ENCODE assay signal across 1 cellular context in the genomic region with DNA sequence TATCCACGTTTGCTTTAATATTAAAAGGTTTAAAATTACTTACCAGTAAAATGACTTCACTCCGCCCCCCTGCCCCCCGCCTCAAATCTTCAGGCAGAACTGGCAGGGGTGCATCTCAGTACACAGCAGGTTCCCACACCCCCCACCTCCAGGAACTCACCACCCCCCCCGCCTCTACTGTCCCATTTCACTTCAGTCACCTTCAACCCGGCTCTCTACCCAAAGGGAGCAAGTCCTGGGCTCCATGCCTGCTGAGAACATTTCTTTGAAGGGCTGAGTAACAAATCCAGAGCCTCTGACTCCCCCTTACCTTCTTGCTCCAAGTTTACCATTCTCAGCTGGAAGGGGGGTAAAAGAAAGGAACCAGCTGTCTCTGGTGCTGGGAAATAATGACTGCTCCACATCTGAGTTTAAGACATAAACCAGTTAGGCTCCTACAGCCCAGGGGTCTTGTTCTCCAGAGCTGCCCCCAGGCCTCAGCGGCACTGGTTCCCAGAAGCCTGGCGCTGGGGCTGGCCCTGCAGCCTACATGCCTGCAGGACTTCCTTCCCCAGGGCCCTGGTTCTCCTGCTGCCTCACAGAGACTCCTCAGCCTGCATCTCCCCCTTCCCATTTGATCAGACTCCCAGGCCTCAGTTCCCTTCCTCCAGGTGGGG.
TF ChIP-seq lines count a peak whose summit lies in the region.

No MANE protein-coding gene starts in this region.

TF ChIP-seq in GM23338, 12 proteins besides CTCF, POLR2A, EP300 and RAD21 (continued from another document):
- TF ChIP-seq, protein P1, sequence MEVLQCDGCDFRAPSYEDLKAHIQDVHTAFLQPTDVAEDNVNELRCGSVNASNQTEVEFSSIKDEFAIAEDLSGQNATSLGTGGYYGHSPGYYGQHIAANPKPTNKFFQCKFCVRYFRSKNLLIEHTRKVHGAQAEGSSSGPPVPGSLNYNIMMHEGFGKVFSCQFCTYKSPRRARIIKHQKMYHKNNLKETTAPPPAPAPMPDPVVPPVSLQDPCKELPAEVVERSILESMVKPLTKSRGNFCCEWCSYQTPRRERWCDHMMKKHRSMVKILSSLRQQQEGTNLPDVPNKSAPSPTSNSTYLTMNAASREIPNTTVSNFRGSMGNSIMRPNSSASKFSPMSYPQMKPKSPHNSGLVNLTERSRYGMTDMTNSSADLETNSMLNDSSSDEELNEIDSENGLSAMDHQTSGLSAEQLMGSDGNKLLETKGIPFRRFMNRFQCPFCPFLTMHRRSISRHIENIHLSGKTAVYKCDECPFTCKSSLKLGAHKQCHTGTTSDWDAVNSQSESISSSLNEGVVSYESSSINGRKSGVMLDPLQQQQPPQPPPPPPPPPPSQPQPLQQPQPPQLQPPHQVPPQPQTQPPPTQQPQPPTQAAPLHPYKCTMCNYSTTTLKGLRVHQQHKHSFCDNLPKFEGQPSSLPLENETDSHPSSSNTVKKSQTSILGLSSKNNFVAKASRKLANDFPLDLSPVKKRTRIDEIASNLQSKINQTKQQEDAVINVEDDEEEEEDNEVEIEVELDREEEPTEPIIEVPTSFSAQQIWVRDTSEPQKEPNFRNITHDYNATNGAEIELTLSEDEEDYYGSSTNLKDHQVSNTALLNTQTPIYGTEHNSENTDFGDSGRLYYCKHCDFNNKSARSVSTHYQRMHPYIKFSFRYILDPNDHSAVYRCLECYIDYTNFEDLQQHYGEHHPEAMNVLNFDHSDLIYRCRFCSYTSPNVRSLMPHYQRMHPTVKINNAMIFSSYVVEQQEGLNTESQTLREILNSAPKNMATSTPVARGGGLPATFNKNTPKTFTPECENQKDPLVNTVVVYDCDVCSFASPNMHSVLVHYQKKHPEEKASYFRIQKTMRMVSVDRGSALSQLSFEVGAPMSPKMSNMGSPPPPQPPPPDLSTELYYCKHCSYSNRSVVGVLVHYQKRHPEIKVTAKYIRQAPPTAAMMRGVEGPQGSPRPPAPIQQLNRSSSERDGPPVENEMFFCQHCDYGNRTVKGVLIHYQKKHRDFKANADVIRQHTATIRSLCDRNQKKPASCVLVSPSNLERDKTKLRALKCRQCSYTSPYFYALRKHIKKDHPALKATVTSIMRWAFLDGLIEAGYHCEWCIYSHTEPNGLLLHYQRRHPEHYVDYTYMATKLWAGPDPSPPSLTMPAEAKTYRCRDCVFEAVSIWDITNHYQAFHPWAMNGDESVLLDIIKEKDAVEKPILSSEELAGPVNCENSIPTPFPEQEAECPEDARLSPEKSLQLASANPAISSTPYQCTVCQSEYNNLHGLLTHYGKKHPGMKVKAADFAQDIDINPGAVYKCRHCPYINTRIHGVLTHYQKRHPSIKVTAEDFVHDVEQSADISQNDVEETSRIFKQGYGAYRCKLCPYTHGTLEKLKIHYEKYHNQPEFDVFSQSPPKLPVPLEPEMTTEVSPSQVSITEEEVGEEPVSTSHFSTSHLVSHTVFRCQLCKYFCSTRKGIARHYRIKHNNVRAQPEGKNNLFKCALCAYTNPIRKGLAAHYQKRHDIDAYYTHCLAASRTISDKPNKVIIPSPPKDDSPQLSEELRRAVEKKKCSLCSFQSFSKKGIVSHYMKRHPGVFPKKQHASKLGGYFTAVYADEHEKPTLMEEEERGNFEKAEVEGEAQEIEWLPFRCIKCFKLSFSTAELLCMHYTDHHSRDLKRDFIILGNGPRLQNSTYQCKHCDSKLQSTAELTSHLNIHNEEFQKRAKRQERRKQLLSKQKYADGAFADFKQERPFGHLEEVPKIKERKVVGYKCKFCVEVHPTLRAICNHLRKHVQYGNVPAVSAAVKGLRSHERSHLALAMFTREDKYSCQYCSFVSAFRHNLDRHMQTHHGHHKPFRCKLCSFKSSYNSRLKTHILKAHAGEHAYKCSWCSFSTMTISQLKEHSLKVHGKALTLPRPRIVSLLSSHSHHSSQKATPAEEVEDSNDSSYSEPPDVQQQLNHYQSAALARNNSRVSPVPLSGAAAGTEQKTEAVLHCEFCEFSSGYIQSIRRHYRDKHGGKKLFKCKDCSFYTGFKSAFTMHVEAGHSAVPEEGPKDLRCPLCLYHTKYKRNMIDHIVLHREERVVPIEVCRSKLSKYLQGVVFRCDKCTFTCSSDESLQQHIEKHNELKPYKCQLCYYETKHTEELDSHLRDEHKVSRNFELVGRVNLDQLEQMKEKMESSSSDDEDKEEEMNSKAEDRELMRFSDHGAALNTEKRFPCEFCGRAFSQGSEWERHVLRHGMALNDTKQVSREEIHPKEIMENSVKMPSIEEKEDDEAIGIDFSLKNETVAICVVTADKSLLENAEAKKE (CRISPR knock-in tag; IDR thresholded peaks at IDR 0.05) = no peak
